6 cellular contexts compared by ENCODE assay signal in the genomic region with DNA sequence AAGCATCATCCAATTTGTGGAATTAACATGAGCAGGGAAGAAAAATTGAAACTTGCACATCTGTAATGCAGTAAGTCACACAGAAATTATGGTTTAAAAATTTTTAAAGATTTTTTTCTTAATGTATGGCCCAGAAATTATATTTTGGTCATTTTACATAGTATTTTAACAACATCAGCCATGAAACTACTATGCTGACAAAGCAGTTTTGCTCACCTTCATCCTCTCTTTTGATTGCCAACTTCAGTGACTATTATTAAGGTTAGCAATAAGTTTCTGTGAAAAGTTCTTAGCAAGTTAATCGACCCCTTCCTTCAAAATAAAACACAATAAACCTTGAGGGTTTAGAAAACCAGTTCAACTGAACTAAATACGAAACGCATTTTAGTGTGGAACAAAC.
"Had no signal": no experiment of that assay in that cellular context is flagged by ENCODE, and none has a peak within 500 bp of the region (broad histone marks: within the 10 kb centered on the region; RNA-seq: fewer than 3 reads in every experiment).

No MANE protein-coding gene starts in this region.

- H3K27ac ChIP-seq: KMS-11 had no signal

- H3K9ac ChIP-seq: KMS-11 had no signal

- H3K4me3 Mint-ChIP-seq: H9 had no signal

- FAIRE-seq: H54, HTR-8/SVneo had no signal

- DNase-seq: GOT3, H9, HCEC 1CT had no signal

- H3K4me2 ChIP-seq: KMS-11 had no signal

- H3K27ac Mint-ChIP-seq: H9 had no signal
